In the genomic region with DNA sequence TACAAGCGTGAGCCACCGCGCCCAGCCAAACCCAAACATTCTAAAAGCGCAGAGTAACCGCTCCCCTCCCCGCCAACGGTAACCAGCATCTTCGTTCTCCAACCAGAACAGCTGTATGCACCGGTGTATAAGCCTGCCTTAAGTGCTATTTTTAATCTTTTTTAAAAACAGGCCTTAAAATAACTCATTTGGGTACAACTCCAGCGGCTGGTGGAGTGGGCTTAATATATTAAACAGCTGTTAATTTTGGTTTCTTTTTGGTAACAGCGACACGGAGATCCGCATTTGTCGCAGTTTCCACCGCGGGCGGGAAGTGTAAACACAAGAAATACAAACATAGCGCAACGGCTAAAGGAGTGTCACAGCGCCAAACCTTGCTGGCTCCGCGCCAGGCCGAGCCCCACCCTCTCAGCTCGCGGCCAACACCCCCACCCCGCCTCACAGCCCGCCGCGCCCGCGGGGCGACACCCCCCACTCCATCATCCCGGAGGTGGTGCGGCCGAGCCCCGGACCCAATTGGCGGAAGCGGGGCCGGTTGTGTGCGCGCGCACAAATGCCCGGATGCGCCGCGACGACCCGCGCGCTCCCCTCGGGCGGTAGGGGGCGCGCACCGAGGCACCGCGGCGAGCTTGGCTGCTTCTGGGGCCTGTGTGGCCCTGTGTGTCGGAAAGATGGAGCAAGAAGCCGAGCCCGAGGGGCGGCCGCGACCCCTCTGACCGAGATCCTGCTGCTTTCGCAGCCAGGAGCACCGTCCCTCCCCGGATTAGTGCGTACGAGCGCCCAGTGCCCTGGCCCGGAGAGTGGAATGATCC, we compare ENCODE assay signal across 1 cellular context.
TF ChIP-seq lines count a peak whose summit lies in the region.

A gene (plus strand): TSS at position 602 of the 812 bp plus-strand sequence. CDS start 301 bp downstream, outside the sequence.

TF ChIP-seq in HepG2, 621 proteins besides CTCF, POLR2A, EP300 and RAD21 (continued from another document):
- TF ChIP-seq ZBTB42 (CRISPR knock-in tag; IDR thresholded peaks at IDR 0.05): no peak
- no peak for TF ChIP-seq JUNB (CRISPR knock-in tag; IDR thresholded peaks at IDR 0.05; ENCODE audit: borderline replicate concordance)
- TF ChIP-seq NFYB (CRISPR knock-in tag; IDR thresholded peaks at IDR 0.05): peak; percentile 66
- no peak for TF ChIP-seq PHB2 (IDR thresholded peaks at IDR 0.05; ENCODE audit: partially characterized antibody)
- TF ChIP-seq PPARG (CRISPR knock-in tag; conservative IDR thresholded peaks at IDR 0.05): peak; percentile 42; the same call in 1 of the 2 replicates
- TF ChIP-seq, protein P1, sequence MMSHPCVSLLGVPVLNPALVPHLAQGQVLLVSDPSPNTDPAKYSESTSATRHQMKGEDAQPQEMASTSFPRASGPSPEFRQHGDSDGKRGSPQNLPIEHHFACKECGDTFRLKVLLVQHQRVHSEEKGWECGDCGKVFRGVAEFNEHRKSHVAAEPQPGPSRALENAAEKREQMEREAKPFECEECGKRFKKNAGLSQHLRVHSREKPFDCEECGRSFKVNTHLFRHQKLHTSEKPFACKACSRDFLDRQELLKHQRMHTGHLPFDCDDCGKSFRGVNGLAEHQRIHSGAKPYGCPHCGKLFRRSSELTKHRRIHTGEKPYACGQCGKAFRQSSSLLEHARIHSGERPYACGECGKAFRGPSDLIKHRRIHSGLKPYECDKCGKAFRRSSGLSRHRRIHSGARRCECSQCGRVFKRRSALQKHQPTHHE (CRISPR knock-in tag; IDR thresholded peaks at IDR 0.05; ENCODE audit: borderline replicate concordance): no peak; the same call in 1 of the 2 replicates
- TF ChIP-seq ZNF251 (CRISPR knock-in tag; IDR thresholded peaks at IDR 0.05): no peak
- TF ChIP-seq ZNF207 (IDR thresholded peaks at IDR 0.05; ENCODE audit: borderline replicate concordance): no peak
- no peak for TF ChIP-seq ZNF549 (CRISPR knock-in tag; IDR thresholded peaks at IDR 0.05)
- TF ChIP-seq, protein P2, sequence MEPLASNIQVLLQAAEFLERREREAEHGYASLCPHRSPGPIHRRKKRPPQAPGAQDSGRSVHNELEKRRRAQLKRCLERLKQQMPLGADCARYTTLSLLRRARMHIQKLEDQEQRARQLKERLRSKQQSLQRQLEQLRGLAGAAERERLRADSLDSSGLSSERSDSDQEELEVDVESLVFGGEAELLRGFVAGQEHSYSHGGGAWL (CRISPR knock-in tag; IDR thresholded peaks at IDR 0.05): peak; percentile 71; the same call in 1 of the 2 replicates
- no peak for TF ChIP-seq ZNF790 (CRISPR knock-in tag; IDR thresholded peaks at IDR 0.05; ENCODE audit: borderline replicate concordance)
- TF ChIP-seq BRD4 (CRISPR knock-in tag; IDR thresholded peaks at IDR 0.05): peak; percentile 32; the same call in 1 of the 2 replicates
- peak; percentile 72 for TF ChIP-seq NCOR1 (IDR thresholded peaks at IDR 0.05; ENCODE audit: borderline replicate concordance, low read length)
- TF ChIP-seq FOXM1 (CRISPR knock-in tag; IDR thresholded peaks at IDR 0.05): no peak
- no peak; the same call in 1 of the 2 replicates for TF ChIP-seq ZNF546 (CRISPR knock-in tag; conservative IDR thresholded peaks at IDR 0.05)
